Comparison of ENCODE assay signal across 23 cellular contexts in the genomic region with DNA sequence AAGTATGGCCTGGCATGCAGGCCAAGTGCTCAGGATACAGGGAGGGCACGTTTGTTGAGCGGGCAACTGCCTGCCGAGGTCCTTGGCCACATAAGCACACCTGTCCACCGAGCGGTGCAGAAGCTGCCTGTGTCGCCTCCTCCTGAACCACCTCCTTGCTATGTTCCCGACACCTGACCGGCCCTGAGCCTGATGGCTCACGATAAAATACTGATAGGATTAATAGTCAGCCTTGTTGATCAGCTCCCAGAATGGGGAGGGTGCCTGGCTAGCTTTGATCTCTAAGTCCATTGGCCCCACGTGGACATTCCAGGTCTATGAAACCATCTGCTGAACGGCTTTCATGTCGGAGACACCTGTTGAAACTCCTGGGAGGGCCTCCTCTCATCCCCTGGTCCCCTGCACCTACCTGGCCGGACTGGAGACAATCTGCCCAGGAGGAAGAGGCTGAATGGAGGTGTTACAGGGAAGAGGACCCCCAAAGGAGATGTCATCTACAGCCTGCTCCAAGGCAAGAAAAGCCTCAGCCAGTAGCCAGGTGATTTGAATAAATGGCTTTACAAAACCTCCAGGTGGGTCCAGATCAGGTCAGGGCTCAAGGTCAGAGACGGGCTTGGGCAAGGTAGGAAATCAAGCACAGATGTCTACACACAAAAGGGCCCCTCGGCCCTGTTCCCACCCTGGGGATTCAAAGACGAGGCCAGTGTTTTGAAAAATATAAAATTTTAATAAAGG.
"Had no signal": no experiment of that assay in that cellular context is flagged by ENCODE, and none has a peak within 500 bp of the region (broad histone marks: within the 10 kb centered on the region; RNA-seq: fewer than 3 reads in every experiment).

No MANE protein-coding gene starts in this region.

- DNase-seq: activated CD4-positive, alpha-beta T cell treated with anti-CD3 and anti-CD28 coated beads, Interleukin-2, amount 10 ng/mL, durations not matched to agents 24 days and 14 days; activated CD8-positive, alpha-beta T cell treated with anti-CD3 and anti-CD28 coated beads for 36 hours; activated naive CD4-positive, alpha-beta T cell treated with anti-CD3 and anti-CD28 coated beads, Interleukin-2, amount 50 U/mL, for 16 hours; activated T-cell treated with anti-CD3 and anti-CD28 coated beads, Interleukin-2, amount 50 U/mL, for 1 hour; effector CD8-positive, alpha-beta T cell; esophagus squamous epithelium; heart right ventricle; kidney glomerular epithelial cell; mesenchymal stem cell; naive thymus-derived CD8-positive, alpha-beta T cell; stimulated activated CD4-positive, alpha-beta T cell treated with anti-CD3 and anti-CD28 coated beads, Interleukin-12 subunit alpha, Interleukin-12 subunit beta, amount 100 ng/mL, for 4 hours; stimulated activated CD4-positive, alpha-beta T cell treated with anti-CD3 and anti-CD28 coated beads, Interleukin-1b, Interleukin-23, amount 100 ng/mL, for 48 hours; stimulated activated CD8-positive, alpha-beta memory T cell treated with anti-CD3 and anti-CD28 coated beads, Interleukin-4, amount 100 ng/mL, for 48 hours; stimulated activated naive CD8-positive, alpha-beta T cell treated with anti-CD3 and anti-CD28 coated beads, Interleukin-15, Interleukin-2, amounts not matched to agents 100 U/mL and 50 U/mL, for 24 hours; substantia nigra; T-helper 1 cell; uterus had no signal

- H3K4me3 ChIP-seq: ascending aorta, breast epithelium, esophagus squamous epithelium, heart right ventricle, tibial artery, uterus had no signal

- ATAC-seq: activated CD8-positive, alpha-beta T cell treated with anti-CD3 and anti-CD28 coated beads for 36 hours; heart right ventricle; naive thymus-derived CD8-positive, alpha-beta T cell; stimulated activated naive CD8-positive, alpha-beta T cell treated with anti-CD3 and anti-CD28 coated beads, Interleukin-15, Interleukin-2, amounts not matched to agents 100 U/mL and 50 U/mL, for 24 hours had no signal

- H3K4me3 Mint-ChIP-seq: activated CD4-positive, alpha-beta T cell treated with anti-CD3 and anti-CD28 coated beads, Interleukin-2, amount 10 ng/mL, durations not matched to agents 24 days and 14 days; activated CD8-positive, alpha-beta T cell treated with anti-CD3 and anti-CD28 coated beads for 36 hours; dendritic cell treated with granulocyte-macrophage colony-stimulating factor and Interleukin-4, amounts not matched to agents 40 ng/mL and 50 ng/mL, for 4 days had no signal

- H3K9me3 Mint-ChIP-seq: activated CD4-positive, alpha-beta T cell treated with anti-CD3 and anti-CD28 coated beads, Interleukin-2, amount 10 ng/mL, durations not matched to agents 24 days and 14 days; activated CD8-positive, alpha-beta T cell treated with anti-CD3 and anti-CD28 coated beads for 36 hours; dendritic cell treated with granulocyte-macrophage colony-stimulating factor and Interleukin-4, amounts not matched to agents 40 ng/mL and 50 ng/mL, for 4 days; naive thymus-derived CD8-positive, alpha-beta T cell had no signal

- H3K27me3 ChIP-seq: ascending aorta, breast epithelium, esophagus squamous epithelium, heart right ventricle, neutrophil, tibial artery, uterus had no signal

- H3K27ac Mint-ChIP-seq: activated CD4-positive, alpha-beta T cell treated with anti-CD3 and anti-CD28 coated beads, Interleukin-2, amount 10 ng/mL, durations not matched to agents 24 days and 14 days; activated CD8-positive, alpha-beta T cell treated with anti-CD3 and anti-CD28 coated beads for 36 hours; dendritic cell treated with granulocyte-macrophage colony-stimulating factor and Interleukin-4, amounts not matched to agents 40 ng/mL and 50 ng/mL, for 4 days had no signal

- H3K27ac ChIP-seq: ascending aorta, breast epithelium, esophagus squamous epithelium, heart right ventricle, neutrophil, parathyroid adenoma, tibial artery, uterus had no signal

- H3K36me3 ChIP-seq: breast epithelium, neutrophil, uterus had no signal

- H3K27me3 Mint-ChIP-seq: activated CD8-positive, alpha-beta T cell treated with anti-CD3 and anti-CD28 coated beads for 36 hours; dendritic cell treated with granulocyte-macrophage colony-stimulating factor and Interleukin-4, amounts not matched to agents 40 ng/mL and 50 ng/mL, for 4 days; naive thymus-derived CD8-positive, alpha-beta T cell had no signal

- H3K9me3 ChIP-seq: ascending aorta, breast epithelium, esophagus squamous epithelium, heart right ventricle, neutrophil, tibial artery, uterus had no signal
